In the genomic region with DNA sequence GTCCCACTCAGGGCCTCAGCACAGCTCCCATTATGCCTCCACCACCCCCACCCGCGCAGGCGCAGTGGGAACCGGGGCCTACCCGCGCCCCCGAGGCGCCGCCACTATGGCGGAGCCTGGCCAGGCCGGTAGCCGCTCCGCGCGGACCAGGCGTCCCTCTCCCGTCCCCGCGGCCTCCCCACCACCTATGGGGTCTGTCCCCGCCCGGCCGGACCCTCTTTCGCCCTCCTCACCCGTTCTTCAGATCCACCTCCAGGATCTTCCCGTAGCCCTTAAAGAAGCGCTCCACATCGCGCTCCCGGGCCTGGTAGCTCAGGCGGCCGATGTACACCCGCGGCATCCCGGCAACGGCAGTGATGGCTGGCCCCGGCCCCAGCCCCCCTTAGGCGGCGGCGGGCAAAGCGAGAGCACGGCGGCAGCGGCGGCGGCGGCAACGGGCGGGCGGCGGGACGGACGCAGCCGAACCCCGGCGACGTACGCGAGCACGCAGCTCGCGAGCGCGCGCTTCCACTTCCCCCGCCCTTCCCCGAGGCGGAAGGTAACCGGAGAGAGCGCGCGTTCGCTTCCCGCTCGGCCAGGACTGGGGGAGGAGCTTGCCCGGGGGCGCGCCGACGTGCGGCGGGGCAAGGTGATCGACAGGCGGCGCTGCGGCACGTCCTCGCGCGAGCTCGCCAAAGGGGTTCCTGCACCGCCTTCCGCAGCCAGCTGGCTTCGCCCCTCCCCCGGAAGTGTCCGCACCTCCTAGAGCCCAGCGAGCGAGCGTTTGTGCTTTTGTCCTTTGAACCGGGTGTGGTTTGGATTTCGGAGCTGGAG, we compare ENCODE assay signal across 1 cellular context.
A peak's percentile ranks its signal among the peaks of the same experiment; 100 is the strongest.
TF ChIP-seq lines count a peak whose summit lies in the region.

A gene (minus strand): TSS at position 488 of the 813 bp plus-strand sequence. CDS start 148 bp downstream, at position 340.

TF ChIP-seq in GM23338, 12 proteins besides CTCF, POLR2A, EP300 and RAD21:
- peak; percentile 73 for TF ChIP-seq CREB1 (CRISPR knock-in tag; IDR thresholded peaks at IDR 0.05; ENCODE audit: low read depth)
- TF ChIP-seq EZH2phosphoT487 (IDR thresholded peaks at IDR 0.05; ENCODE audit: unreplicated experiment), result no peak
- TF ChIP-seq, protein P1, sequence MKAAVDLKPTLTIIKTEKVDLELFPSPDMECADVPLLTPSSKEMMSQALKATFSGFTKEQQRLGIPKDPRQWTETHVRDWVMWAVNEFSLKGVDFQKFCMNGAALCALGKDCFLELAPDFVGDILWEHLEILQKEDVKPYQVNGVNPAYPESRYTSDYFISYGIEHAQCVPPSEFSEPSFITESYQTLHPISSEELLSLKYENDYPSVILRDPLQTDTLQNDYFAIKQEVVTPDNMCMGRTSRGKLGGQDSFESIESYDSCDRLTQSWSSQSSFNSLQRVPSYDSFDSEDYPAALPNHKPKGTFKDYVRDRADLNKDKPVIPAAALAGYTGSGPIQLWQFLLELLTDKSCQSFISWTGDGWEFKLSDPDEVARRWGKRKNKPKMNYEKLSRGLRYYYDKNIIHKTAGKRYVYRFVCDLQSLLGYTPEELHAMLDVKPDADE (IDR thresholded peaks at IDR 0.05), result peak; percentile 62; the same call in 1 of the 2 replicates
- TF ChIP-seq POLR2AphosphoS5 (IDR thresholded peaks at IDR 0.05; ENCODE audit: low read depth), result peak; percentile 75; the same call in 1 of the 2 replicates
